ENCODE assay signal across 8 cellular contexts in genomic region chr17:8173056-8173870, GRCh38. TPM values are rescaled to one million over a fixed set of nuclear protein-coding genes. Genes with fewer than 3 reads are reported as not detected.
DNase-seq lines count a peak whose midpoint lies in the region; ATAC-seq and TF ChIP-seq lines count a peak whose summit lies in the region.

No MANE protein-coding gene starts in this region.

- peak overlapping the region; percentile 84 to 94 (median 86) for H3K4me3 Mint-ChIP-seq in CD4-positive, CD25-positive, alpha-beta regulatory T cell
- H3K4me3 Mint-ChIP-seq in dendritic cell treated with granulocyte-macrophage colony-stimulating factor and Interleukin-4, amounts not matched to agents 40 ng/mL and 50 ng/mL, for 4 days = peak overlapping the region; percentile 74

- H3K4me1 Mint-ChIP-seq in CD4-positive, CD25-positive, alpha-beta regulatory T cell = peaks cover 14 to 60% (median 28%) of the 10 kb centered on the region in 4 donors
- H3K4me1 Mint-ChIP-seq in dendritic cell treated with granulocyte-macrophage colony-stimulating factor and Interleukin-4, amounts not matched to agents 40 ng/mL and 50 ng/mL, for 4 days (ENCODE audit: low read depth) = peaks cover 48% of the 10 kb centered on the region

- TF ChIP-seq CTCF in left lung (IDR thresholded peaks at IDR 0.05) = no peak

- no peaks in the 10 kb centered on the region for H3K36me3 Mint-ChIP-seq in CD4-positive, CD25-positive, alpha-beta regulatory T cell
- peaks cover 9% of the 10 kb centered on the region for H3K36me3 Mint-ChIP-seq in dendritic cell treated with granulocyte-macrophage colony-stimulating factor and Interleukin-4, amounts not matched to agents 40 ng/mL and 50 ng/mL, for 4 days (ENCODE audit: low read depth)

- intact Hi-C loops in dendritic cell treated with granulocyte-macrophage colony-stimulating factor and Interleukin-4, amounts not matched to agents 40 ng/mL and 50 ng/mL, for 4 days (cut with micrococcal nuclease) = no loop called here
- intact Hi-C loops in left lung (cut with DNase I) = no loop called here

- ATAC-seq in CD4-positive, CD25-positive, alpha-beta regulatory T cell (ENCODE audit: low read depth in 2 of 2) = peak; percentile 87 to 89
- ATAC-seq in GM19351 (IDR thresholded peaks at IDR 0.05; ENCODE audit: unreplicated experiment) (peak; percentile 79), HG03457 (IDR thresholded peaks at IDR 0.05; ENCODE audit: unreplicated experiment) (peak; percentile 67), left lung (peak; percentile 90)

- H3K27me3 Mint-ChIP-seq in CD4-positive, CD25-positive, alpha-beta regulatory T cell = no peaks in the 10 kb centered on the region
- H3K27me3 Mint-ChIP-seq in dendritic cell treated with granulocyte-macrophage colony-stimulating factor and Interleukin-4, amounts not matched to agents 40 ng/mL and 50 ng/mL, for 4 days = no peaks in the 10 kb centered on the region

- peak overlapping the region; percentile 97 for H3K4me3 ChIP-seq in CD4-positive, CD25-positive, alpha-beta regulatory T cell (ENCODE audit: low read depth, low read length)
- H3K4me3 ChIP-seq in left lung = peak overlapping the region; percentile 21 to 32

- no peaks in the 10 kb centered on the region for H3K36me3 ChIP-seq in CD4-positive, CD25-positive, alpha-beta regulatory T cell (ENCODE audit: control insufficient read depth, insufficient read depth, low read length)
- no peaks in the 10 kb centered on the region for H3K36me3 ChIP-seq in left lung

- no peaks in the 10 kb centered on the region for H3K9me3 ChIP-seq in CD4-positive, CD25-positive, alpha-beta regulatory T cell (ENCODE audit: control insufficient read depth in 2 of 2, low read length in 2 of 2)
- no peaks in the 10 kb centered on the region for H3K9me3 ChIP-seq in left lung

- H3K27ac ChIP-seq in CD4-positive, CD25-positive, alpha-beta regulatory T cell (ENCODE audit: insufficient read depth, low read length, poor library complexity, severe bottlenecking) = peak overlapping the region; percentile 97
- H3K27ac ChIP-seq in left lung = peak overlapping the region; percentile 90 to 93

- peak overlapping the region; percentile 99 to 100 (median 100) for H3K27ac Mint-ChIP-seq in CD4-positive, CD25-positive, alpha-beta regulatory T cell
- H3K27ac Mint-ChIP-seq in dendritic cell treated with granulocyte-macrophage colony-stimulating factor and Interleukin-4, amounts not matched to agents 40 ng/mL and 50 ng/mL, for 4 days = peak overlapping the region; percentile 96

- no peaks in the 10 kb centered on the region for H3K27me3 ChIP-seq in CD4-positive, CD25-positive, alpha-beta regulatory T cell (ENCODE audit: control insufficient read depth, insufficient read depth, low read length)
- no peaks in the 10 kb centered on the region for H3K27me3 ChIP-seq in left lung

- DNase-seq in CD4-positive, CD25-positive, alpha-beta regulatory T cell = peak; percentile 74 to 95 (median 93)
- DNase-seq in NCI-H510A (lab: John Stamatoyannopoulos, UW) = peak; percentile 81
- DNase-seq in activated CD4-positive, alpha-beta T cell treated with anti-CD3 and anti-CD28 coated beads for 1 hour = peak; percentile 57
- DNase-seq in left lung = peak in 1 of 2 donors; percentile 81
- DNase-seq in stimulated activated CD4-positive, alpha-beta T cell treated with anti-CD3 and anti-CD28 coated beads, Interleukin-4, amount 100 ng/mL, for 4 hours = peak; percentile 64 to 82

- peaks cover 0 to 3% (median 0%) of the 10 kb centered on the region in 7 donors for H3K9me3 Mint-ChIP-seq in CD4-positive, CD25-positive, alpha-beta regulatory T cell
- no peaks in the 10 kb centered on the region for H3K9me3 Mint-ChIP-seq in dendritic cell treated with granulocyte-macrophage colony-stimulating factor and Interleukin-4, amounts not matched to agents 40 ng/mL and 50 ng/mL, for 4 days

- H3K4me1 ChIP-seq in CD4-positive, CD25-positive, alpha-beta regulatory T cell (ENCODE audit: control insufficient read depth, insufficient read depth, low read length, poor library complexity, severe bottlenecking) = peaks cover 33% of the 10 kb centered on the region
- H3K4me1 ChIP-seq in left lung = peaks cover 15 to 35% of the 10 kb centered on the region in 2 donors

RNA-seq across cellular contexts. Expression of gene TMEM107, which starts 2.9 kb away (rescaled TPM):
- total RNA-seq in CD4-positive, CD25-positive, alpha-beta regulatory T cell = 27.3 TPM
- 10 to 100 TPM; 20.6 to 38.9 (median 29.9) TPM for polyA plus RNA-seq in CD4-positive, CD25-positive, alpha-beta regulatory T cell
- total RNA-seq in left lung = 10 to 100 TPM; 15.0 to 15.9 TPM

RNA-seq across cellular contexts. Expression of gene VAMP2, which starts 10.5 kb away (rescaled TPM):
- 205 TPM for total RNA-seq in CD4-positive, CD25-positive, alpha-beta regulatory T cell
- 10 to 100 TPM; 42.7 to 60.4 (median 59.3) TPM for polyA plus RNA-seq in CD4-positive, CD25-positive, alpha-beta regulatory T cell
- 10 to 100 TPM; 48.3 to 48.9 TPM for total RNA-seq in left lung

RNA-seq across cellular contexts. Expression of gene BORCS6, which starts 16.7 kb away (rescaled TPM):
- 10.1 TPM for total RNA-seq in CD4-positive, CD25-positive, alpha-beta regulatory T cell
- polyA plus RNA-seq in CD4-positive, CD25-positive, alpha-beta regulatory T cell = 10 to 100 TPM; 23.6 to 29.9 (median 25.4) TPM
- 10 to 100 TPM in 1 of 2 donors, 1 to 10 TPM in 1; 8.8 to 10.6 TPM for total RNA-seq in left lung

RNA-seq across cellular contexts. Expression of gene PER1, which starts 21.1 kb away (rescaled TPM):
- 1,740 TPM for total RNA-seq in CD4-positive, CD25-positive, alpha-beta regulatory T cell
- 1 to 10 TPM; 4.8 to 7.7 (median 6.2) TPM for polyA plus RNA-seq in CD4-positive, CD25-positive, alpha-beta regulatory T cell
- 100 to 1,000 TPM; 101 to 111 TPM for total RNA-seq in left lung

RNA-seq across cellular contexts. Expression of gene AURKB, which starts 37.1 kb away (rescaled TPM):
- 3.7 TPM for total RNA-seq in CD4-positive, CD25-positive, alpha-beta regulatory T cell
- 1 to 10 TPM; 1.5 to 5.3 (median 3.4) TPM for polyA plus RNA-seq in CD4-positive, CD25-positive, alpha-beta regulatory T cell
- total RNA-seq in left lung = 10 to 100 TPM in 1 of 2 donors, 1 to 10 TPM in 1; 2.7 to 10.2 TPM
